3 cellular contexts compared by ENCODE assay signal in genomic region chr5:17114715-17115599, GRCh38.
TF ChIP-seq lines count a peak whose summit lies in the region.

No MANE protein-coding gene starts in this region.

TF ChIP-seq in SK-N-SH, 30 proteins besides CTCF, POLR2A, EP300 and RAD21:
- TF ChIP-seq ZBTB33 (IDR thresholded peaks at IDR 0.05; ENCODE audit: borderline replicate concordance, low read depth) = no peak
- TF ChIP-seq FOXJ3 (CRISPR knock-in tag; IDR thresholded peaks at IDR 0.05) = no peak
- TF ChIP-seq ELF1 (IDR thresholded peaks at IDR 0.05) = no peak
- no peak for TF ChIP-seq NFIC (IDR thresholded peaks at IDR 0.05; ENCODE audit: borderline replicate concordance)
- TF ChIP-seq RFX5 (IDR thresholded peaks at IDR 0.05; ENCODE audit: low read length) = no peak
- TF ChIP-seq SMC3 (IDR thresholded peaks at IDR 0.05; ENCODE audit: low read depth, low read length) = no peak
- no peak for TF ChIP-seq TCF12 (IDR thresholded peaks at IDR 0.05)
- no peak for TF ChIP-seq MAX (IDR thresholded peaks at IDR 0.05; ENCODE audit: low read depth)
- TF ChIP-seq NRF1 (IDR thresholded peaks at IDR 0.05; ENCODE audit: low read depth, low read length) = no peak
- TF ChIP-seq GATA2 (CRISPR knock-in tag; IDR thresholded peaks at IDR 0.05) = no peak
- no peak for TF ChIP-seq RXRA (IDR thresholded peaks at IDR 0.05; ENCODE audit: borderline replicate concordance, low read depth)
- no peak for TF ChIP-seq RCOR1 (IDR thresholded peaks at IDR 0.05; ENCODE audit: low read length)
- no peak for TF ChIP-seq MXI1 (IDR thresholded peaks at IDR 0.05; ENCODE audit: low read depth, low read length)
- TF ChIP-seq FOXM1 (IDR thresholded peaks at IDR 0.05; ENCODE audit: low read depth) = no peak
TF ChIP-seq in SK-N-SH: peak in this region for 0.

TF ChIP-seq in SK-N-SH treated with all-trans-retinoic acid at 6 μM for 48 hours, 23 proteins besides CTCF, POLR2A, EP300 and RAD21:
- no peak for TF ChIP-seq SNAI2 (CRISPR knock-in tag; IDR thresholded peaks at IDR 0.05)
- TF ChIP-seq ZNF8 (CRISPR knock-in tag; IDR thresholded peaks at IDR 0.05) = no peak
- no peak for TF ChIP-seq RARB (CRISPR knock-in tag; IDR thresholded peaks at IDR 0.05)
- TF ChIP-seq PPARA (CRISPR knock-in tag; IDR thresholded peaks at IDR 0.05; ENCODE audit: borderline replicate concordance) = no peak
- TF ChIP-seq ZC3H10 (CRISPR knock-in tag; IDR thresholded peaks at IDR 0.05) = no peak
- TF ChIP-seq GLIS3 (CRISPR knock-in tag; IDR thresholded peaks at IDR 0.05) = no peak
- no peak for TF ChIP-seq CREB5 (CRISPR knock-in tag; IDR thresholded peaks at IDR 0.05; ENCODE audit: low read depth)
- no peak for TF ChIP-seq ZFP30 (CRISPR knock-in tag; IDR thresholded peaks at IDR 0.05)
TF ChIP-seq in SK-N-SH treated with all-trans-retinoic acid at 6 μM for 48 hours: peak in this region for 0.

TF ChIP-seq in K562, 482 proteins besides CTCF, POLR2A, EP300 and RAD21:
- TF ChIP-seq VEZF1 (CRISPR knock-in tag; IDR thresholded peaks at IDR 0.05) = no peak
- no peak for TF ChIP-seq ZNF146 (CRISPR knock-in tag; IDR thresholded peaks at IDR 0.05; ENCODE audit: unreplicated experiment)
- no peak for TF ChIP-seq ATF1 (CRISPR knock-in tag; IDR thresholded peaks at IDR 0.05)
- TF ChIP-seq ATF1 (tag; IDR thresholded peaks at IDR 0.05) = no peak
- no peak for TF ChIP-seq TRIM24 (IDR thresholded peaks at IDR 0.05)
- TF ChIP-seq CSDE1 (IDR thresholded peaks at IDR 0.05) = no peak
- no peak for TF ChIP-seq HLTF (IDR thresholded peaks at IDR 0.05)
- TF ChIP-seq ZNF280B (CRISPR knock-in tag; IDR thresholded peaks at IDR 0.05) = no peak
- no peak for TF ChIP-seq NCOA4 (IDR thresholded peaks at IDR 0.05; ENCODE audit: partially characterized antibody)
- no peak for TF ChIP-seq ZBTB7A (IDR thresholded peaks at IDR 0.05; ENCODE audit: borderline replicate concordance, control insufficient read depth, low read depth, low read length)
- TF ChIP-seq CREB3L1 (IDR thresholded peaks at IDR 0.05; ENCODE audit: borderline replicate concordance, low read depth) = no peak
- no peak for TF ChIP-seq NUFIP1 (IDR thresholded peaks at IDR 0.05; ENCODE audit: partially characterized antibody)
- no peak for TF ChIP-seq HNRNPLL (IDR thresholded peaks at IDR 0.05; ENCODE audit: low read depth, low read length, poor library complexity, severe bottlenecking)
- TF ChIP-seq GATAD2B (IDR thresholded peaks at IDR 0.05; ENCODE audit: borderline replicate concordance) = no peak
- TF ChIP-seq NFIX (CRISPR knock-in tag; IDR thresholded peaks at IDR 0.05; ENCODE audit: low read depth) = no peak
- no peak for TF ChIP-seq MAFF (IDR thresholded peaks at IDR 0.05; ENCODE audit: low read length)
- no peak for TF ChIP-seq IRF2 (CRISPR knock-in tag; IDR thresholded peaks at IDR 0.05)
- TF ChIP-seq MTA1 (IDR thresholded peaks at IDR 0.05; ENCODE audit: borderline replicate concordance) = no peak
